ENCODE assay signal across 1 cellular context in genomic region chr17:75109407-75110236, GRCh38.
TF ChIP-seq lines count a peak whose summit lies in the region.

Gene ARMC7 (plus strand): TSS chr17:75109969. CDS start chr17:75110289, 320 bp downstream.

TF ChIP-seq in WTC11, 78 proteins besides CTCF, POLR2A, EP300 and RAD21 (continued from another document):
- TF ChIP-seq KAT7 (CRISPR knock-in tag; IDR thresholded peaks at IDR 0.05; ENCODE audit: borderline replicate concordance) (no peak; the same call in 1 of the 2 replicates), ZNF281 (CRISPR knock-in tag; IDR thresholded peaks at IDR 0.05) (0 out of 2 replicates have a peak, but pooled peaks have one; percentile 44), TEAD1 (CRISPR knock-in tag; IDR thresholded peaks at IDR 0.05) (peak; percentile 62; the same call in 1 of the 2 replicates), PRDM15 (CRISPR knock-in tag; IDR thresholded peaks at IDR 0.05) (no peak; the same call in 1 of the 2 replicates), JAZF1 (CRISPR knock-in tag; IDR thresholded peaks at IDR 0.05) (no peak), ZNF416 (CRISPR knock-in tag; IDR thresholded peaks at IDR 0.05) (0 out of 2 replicates have a peak, but pooled peaks have one; percentile 36), AFF4 (CRISPR knock-in tag; IDR thresholded peaks at IDR 0.05; ENCODE audit: borderline replicate concordance) (no peak), FOXP4 (CRISPR knock-in tag; IDR thresholded peaks at IDR 0.05) (0 out of 2 replicates have a peak, but pooled peaks have one; percentile 24), CDX4 (CRISPR knock-in tag; IDR thresholded peaks at IDR 0.05; ENCODE audit: borderline replicate concordance) (no peak), FOXP1 (CRISPR knock-in tag; IDR thresholded peaks at IDR 0.05; ENCODE audit: borderline replicate concordance) (peak; percentile 55; the same call in 1 of the 2 replicates), RELA (CRISPR knock-in tag; IDR thresholded peaks at IDR 0.05; ENCODE audit: borderline replicate concordance) (0 out of 2 replicates have a peak, but pooled peaks have one; percentile 11)
